ENCODE assay signal across 8 cellular contexts in genomic region chr3:122679085-122679466, GRCh38. TPM values are rescaled to one million over a fixed set of nuclear protein-coding genes. Genes with fewer than 3 reads are reported as not detected.
DNase-seq lines count a peak whose midpoint lies in the region; TF ChIP-seq lines count a peak whose summit lies in the region.

No MANE protein-coding gene starts in this region.

- no peak for TF ChIP-seq POLR2A in transverse colon (IDR thresholded peaks at IDR 0.05)

- POLR2A ChIA-PET in CD8-positive, alpha-beta memory T cell (lab: Charles Lee): interaction anchor here (0.9 to 4.6 kb wide), 6 partner anchors 100 to 295 kb away, joined by 3 to 39 read pairs (median 5); partner anchors contain the start of genes DTX3L, FAM162A, KPNA1 and PARP9

- peaks cover 16% of the 10 kb centered on the region for H3F3A ChIP-seq in GM23248 (ENCODE audit: insufficient read depth)

- no peak for TF ChIP-seq EP300 in transverse colon (IDR thresholded peaks at IDR 0.05; ENCODE audit: low read depth)

- H3K9ac ChIP-seq in GM23248: peak overlapping the region; percentile 86

- H3K27me3 ChIP-seq in CD8-positive, alpha-beta memory T cell (ENCODE audit: insufficient read depth, low read length, poor library complexity, severe bottlenecking): no peaks in the 10 kb centered on the region
- H3K27me3 ChIP-seq in GM23248 (replicated peaks; ENCODE audit: insufficient read depth) (no peaks in the 10 kb centered on the region), cardiac muscle cell (peaks cover 42% of the 10 kb centered on the region), transverse colon (no peaks in the 10 kb centered on the region)

- H3K4me1 Mint-ChIP-seq in CD8-positive, alpha-beta memory T cell: peaks cover 47 to 56% (median 55%) of the 10 kb centered on the region in 3 donors
- H3K4me1 Mint-ChIP-seq in activated naive CD8-positive, alpha-beta T cell treated with anti-CD3 and anti-CD28 coated beads for 36 hours: peaks cover 48% of the 10 kb centered on the region

- no peaks in the 10 kb centered on the region for H3K9me3 Mint-ChIP-seq in CD8-positive, alpha-beta memory T cell
- no peaks in the 10 kb centered on the region for H3K9me3 Mint-ChIP-seq in activated naive CD8-positive, alpha-beta T cell treated with anti-CD3 and anti-CD28 coated beads for 36 hours

- H3K4me3 Mint-ChIP-seq in CD8-positive, alpha-beta memory T cell: peak overlapping the region; percentile 93 to 99 (median 97)
- peak overlapping the region; percentile 94 for H3K4me3 Mint-ChIP-seq in activated naive CD8-positive, alpha-beta T cell treated with anti-CD3 and anti-CD28 coated beads for 36 hours

- peak overlapping the region; percentile 99 for H2AFZ ChIP-seq in GM23248

- 3 to 4% methylated on average over 7 of the region's 7 CpGs for WGBS in GM23248 (ENCODE audit: low coverage in 1 of 2, low lambda C conversion rate in 2 of 2, missing lambda C conversion rate in 2 of 2), 2 experiments
- 0 to 1% methylated on average over 5 to 7 of the region's 7 CpGs for WGBS in transverse colon (ENCODE audit: low coverage in 1 of 2), 2 donors

- peak; percentile 72 to 89 (median 77) for DNase-seq in CD8-positive, alpha-beta memory T cell
- DNase-seq in GM23248 (peak; percentile 90), NCI-H1048 (lab: John Stamatoyannopoulos, UW) (peak; percentile 42), SKM-1 (lab: John Stamatoyannopoulos, UW; ENCODE audit: unreplicated experiment) (peak; percentile 66), cardiac muscle cell (ENCODE audit: low read depth in 1 of 2, low spot score in 1 of 2) (peak; percentile 76 to 83), pons (ENCODE audit: low spot score) (peak; percentile 80), transverse colon (peak; percentile 87)
- DNase-seq in activated naive CD8-positive, alpha-beta T cell treated with anti-CD3 and anti-CD28 coated beads for 36 hours: peak; percentile 77

- peak overlapping the region; percentile 93 for H3K4me2 ChIP-seq in GM23248 (ENCODE audit: unreplicated experiment)

- peak overlapping the region; percentile 93 for H3K27ac ChIP-seq in CD8-positive, alpha-beta memory T cell (ENCODE audit: low read depth, low read length)
- H3K27ac ChIP-seq in GM23248 (peak overlapping the region; percentile 44; the same call in 1 of the 2 replicates), cardiac muscle cell (no peak overlapping the region), transverse colon (peak overlapping the region; percentile 93 to 97 (median 94))

- no peaks in the 10 kb centered on the region for H3K9me2 ChIP-seq in GM23248 (ENCODE audit: insufficient read depth)

- peaks cover 43% of the 10 kb centered on the region for H3K4me1 ChIP-seq in CD8-positive, alpha-beta memory T cell (ENCODE audit: insufficient read depth, low read length)
- H3K4me1 ChIP-seq in GM23248 (ENCODE audit: insufficient read depth) (peaks cover 11% of the 10 kb centered on the region; the same call in 1 of the 2 replicates), cardiac muscle cell (ENCODE audit: low read depth) (no peaks in the 10 kb centered on the region), transverse colon (peaks cover 8 to 45% (median 16%) of the 10 kb centered on the region in 4 donors)

- H3K79me2 ChIP-seq in GM23248 (ENCODE audit: insufficient read depth): peaks cover 20% of the 10 kb centered on the region

- peak overlapping the region; percentile 96 to 99 (median 98) for H3K27ac Mint-ChIP-seq in CD8-positive, alpha-beta memory T cell
- H3K27ac Mint-ChIP-seq in activated naive CD8-positive, alpha-beta T cell treated with anti-CD3 and anti-CD28 coated beads for 36 hours: peak overlapping the region; percentile 98

- peaks cover 0 to 14% (median 1%) of the 10 kb centered on the region in 3 donors for H3K36me3 Mint-ChIP-seq in CD8-positive, alpha-beta memory T cell
- H3K36me3 Mint-ChIP-seq in activated naive CD8-positive, alpha-beta T cell treated with anti-CD3 and anti-CD28 coated beads for 36 hours: peaks cover 19% of the 10 kb centered on the region

- H3K9me3 ChIP-seq in CD8-positive, alpha-beta memory T cell (ENCODE audit: low read length): no peaks in the 10 kb centered on the region
- H3K9me3 ChIP-seq in GM23248 (ENCODE audit: low read depth): no peaks in the 10 kb centered on the region
- no peaks in the 10 kb centered on the region for H3K9me3 ChIP-seq in cardiac muscle cell (ENCODE audit: low read depth)
- no peaks in the 10 kb centered on the region for H3K9me3 ChIP-seq in transverse colon

- intact Hi-C loops in transverse colon (cut with DNase I; ENCODE audit: low total_unique reads): loop anchor here (10.0 kb wide), 1 partner anchor 1134 kb away; the partner anchor contains the start of gene POLQ

- no peaks in the 10 kb centered on the region for H4K20me1 ChIP-seq in GM23248 (ENCODE audit: insufficient read depth)

- peak overlapping the region; percentile 92 for H3K4me3 ChIP-seq in CD8-positive, alpha-beta memory T cell (ENCODE audit: low read length)
- H3K4me3 ChIP-seq in GM23248 (peak overlapping the region; percentile 78), cardiac muscle cell (no peak overlapping the region), transverse colon (peak overlapping the region in 3 of 4 donors; percentile 8 to 99 (median 22))

- CTCF ChIA-PET in CD8-positive, alpha-beta memory T cell (lab: Charles Lee): interaction anchor here (0.7 to 6.6 kb wide), 29 partner anchors 9 to 1133 kb away, joined by 3 to 137 read pairs (median 4); partner anchors contain the start of genes DTX3L, FAM162A, KPNA1 and PARP15

- no peaks in the 10 kb centered on the region for H3K36me3 ChIP-seq in CD8-positive, alpha-beta memory T cell (ENCODE audit: insufficient read depth, low read length)
- H3K36me3 ChIP-seq in GM23248 (ENCODE audit: low read depth): no peaks in the 10 kb centered on the region
- H3K36me3 ChIP-seq in cardiac muscle cell: no peaks in the 10 kb centered on the region
- no peaks in the 10 kb centered on the region for H3K36me3 ChIP-seq in transverse colon

- H3K27me3 Mint-ChIP-seq in CD8-positive, alpha-beta memory T cell: no peaks in the 10 kb centered on the region
- no peaks in the 10 kb centered on the region for H3K27me3 Mint-ChIP-seq in activated naive CD8-positive, alpha-beta T cell treated with anti-CD3 and anti-CD28 coated beads for 36 hours

- in situ Hi-C loops in GM23248 (cut with MboI) (loop anchor here (25.0 kb wide), 1 partner anchor 217 kb away; no protein-coding TSS in a partner anchor), transverse colon (cut with MboI; ENCODE audit: low pct_ligation_motif_present in 1 of 4, low pct_unique_long_range_greater_than_20kb in 1 of 4, low sequenced_read_pairs in 3 of 4) (loop anchor here (5.0 to 25.0 kb wide), 6 partner anchors 122 to 294 kb away; partner anchors contain the start of genes FAM162A (in 2 of the 4), MIX23 (in 2 of the 4) and WDR5B (in 1 of the 4))

- TF ChIP-seq CTCF in cardiac muscle cell (IDR thresholded peaks at IDR 0.05; ENCODE audit: low read depth, low read length) (peak; percentile 76), transverse colon (IDR thresholded peaks at IDR 0.05) (peak; percentile 75 to 90 (median 83))

RNA-seq across cellular contexts. Expression of gene PARP14, which starts 1.6 kb away (rescaled TPM):
- 10 to 100 TPM; 41.3 to 44.8 TPM for total RNA-seq in CD8-positive, alpha-beta memory T cell
- polyA plus RNA-seq in CD8-positive, alpha-beta memory T cell: 16.6 TPM
- 11.6 and 11.7 TPM in 2 replicates for total RNA-seq in GM23248 (2014; rRNA removed; shearing (Covaris generic))
- 4.5 and 5.6 TPM in 2 replicates for polyA plus RNA-seq in GM23248 (2016; fragmentation: Nextera tagmentation; extraction: Ambion mirVana)
- 10 to 100 TPM; 55.2 to 56.5 TPM for total RNA-seq in activated naive CD8-positive, alpha-beta T cell treated with anti-CD3 and anti-CD28 coated beads for 36 hours
- total RNA-seq in cardiac muscle cell: 1.0 and 4.0 TPM in 2 replicates
- 0.42 and 1.0 TPM in 2 replicates for polyA plus RNA-seq in cardiac muscle cell
- 100 to 1,000 TPM in 1 of 4 donors, 10 to 100 TPM in 3; 35.9 to 211 (median 56.7) TPM for total RNA-seq in transverse colon
